ENCODE assay signal across 1 cellular context in the genomic region with DNA sequence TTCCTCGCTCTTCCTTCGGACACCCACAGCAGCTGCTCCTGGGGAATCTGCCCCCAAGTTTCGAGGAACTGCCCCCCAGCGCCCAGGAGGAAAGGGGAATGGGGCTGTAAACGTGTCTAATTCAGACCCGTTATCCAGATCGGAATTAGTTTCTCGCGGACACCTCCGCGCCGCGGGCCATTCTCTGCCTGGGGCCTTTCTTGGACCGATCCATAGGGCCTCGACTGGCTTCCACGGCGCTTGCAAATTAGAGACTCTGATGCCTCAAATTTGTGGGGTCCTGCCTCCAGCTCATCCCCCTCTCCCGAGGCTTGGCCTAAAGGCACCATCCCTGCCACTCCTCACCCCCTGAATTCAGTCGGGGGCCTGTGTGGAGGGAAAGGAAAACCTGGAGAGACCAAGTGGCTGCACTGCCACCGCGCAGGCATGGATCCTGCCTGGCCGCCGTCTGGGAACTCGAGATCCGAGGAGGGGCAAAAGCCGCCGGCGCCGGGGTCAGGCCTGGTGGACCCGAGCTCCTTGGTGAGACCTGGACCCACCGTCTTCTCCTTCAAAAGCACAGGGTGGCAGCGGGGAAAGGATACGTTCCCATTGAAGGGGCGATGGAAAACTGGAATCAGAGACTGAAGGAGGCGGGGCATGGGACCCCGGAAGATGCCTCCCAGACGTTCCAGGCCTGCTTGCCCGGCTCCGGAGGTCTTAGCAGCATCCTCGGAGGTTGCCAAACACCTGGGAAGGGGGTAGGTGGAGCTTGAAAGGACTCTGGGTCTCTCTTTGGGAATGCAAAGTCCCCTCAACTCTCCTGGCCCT.
TF ChIP-seq lines count a peak whose summit lies in the region.

No MANE protein-coding gene starts in this region.

TF ChIP-seq in IMR-90, 13 proteins besides CTCF, POLR2A, EP300 and RAD21:
- TF ChIP-seq, protein P1, sequence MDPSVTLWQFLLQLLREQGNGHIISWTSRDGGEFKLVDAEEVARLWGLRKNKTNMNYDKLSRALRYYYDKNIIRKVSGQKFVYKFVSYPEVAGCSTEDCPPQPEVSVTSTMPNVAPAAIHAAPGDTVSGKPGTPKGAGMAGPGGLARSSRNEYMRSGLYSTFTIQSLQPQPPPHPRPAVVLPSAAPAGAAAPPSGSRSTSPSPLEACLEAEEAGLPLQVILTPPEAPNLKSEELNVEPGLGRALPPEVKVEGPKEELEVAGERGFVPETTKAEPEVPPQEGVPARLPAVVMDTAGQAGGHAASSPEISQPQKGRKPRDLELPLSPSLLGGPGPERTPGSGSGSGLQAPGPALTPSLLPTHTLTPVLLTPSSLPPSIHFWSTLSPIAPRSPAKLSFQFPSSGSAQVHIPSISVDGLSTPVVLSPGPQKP (IDR thresholded peaks at IDR 0.05; ENCODE audit: borderline replicate concordance, low read depth, low read length) = no peak
- TF ChIP-seq MAZ (IDR thresholded peaks at IDR 0.05; ENCODE audit: borderline replicate concordance, low read depth, low read length) (no peak), NFE2L2 (IDR thresholded peaks at IDR 0.05; ENCODE audit: low read depth, low read length) (no peak), RCOR1 (IDR thresholded peaks at IDR 0.05; ENCODE audit: insufficient replicate concordance, low read length) (no peak), MAFK (IDR thresholded peaks at IDR 0.05; ENCODE audit: low read depth, low read length) (no peak), CHD1 (IDR thresholded peaks at IDR 0.05; ENCODE audit: low read depth, low read length) (no peak), FOS (IDR thresholded peaks at IDR 0.05; ENCODE audit: low read depth, low read length) (no peak), RFX5 (IDR thresholded peaks at IDR 0.05; ENCODE audit: low read depth, low read length) (no peak), MXI1 (IDR thresholded peaks at IDR 0.05; ENCODE audit: borderline replicate concordance, low read depth, low read length) (no peak)
- TF ChIP-seq, protein P2, sequence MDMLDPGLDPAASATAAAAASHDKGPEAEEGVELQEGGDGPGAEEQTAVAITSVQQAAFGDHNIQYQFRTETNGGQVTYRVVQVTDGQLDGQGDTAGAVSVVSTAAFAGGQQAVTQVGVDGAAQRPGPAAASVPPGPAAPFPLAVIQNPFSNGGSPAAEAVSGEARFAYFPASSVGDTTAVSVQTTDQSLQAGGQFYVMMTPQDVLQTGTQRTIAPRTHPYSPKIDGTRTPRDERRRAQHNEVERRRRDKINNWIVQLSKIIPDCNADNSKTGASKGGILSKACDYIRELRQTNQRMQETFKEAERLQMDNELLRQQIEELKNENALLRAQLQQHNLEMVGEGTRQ (IDR thresholded peaks at IDR 0.05; ENCODE audit: low read depth, low read length) = no peak
